In genomic region chr2:185738679-185739472, GRCh38 we compare ENCODE assay signal across 8 cellular contexts. TPM values are rescaled to one million over a fixed set of nuclear protein-coding genes. Genes with fewer than 3 reads are reported as not detected.
DNase-seq lines count a peak whose midpoint lies in the region; TF ChIP-seq lines count a peak whose summit lies in the region.

Gene FSIP2, plus strand, starts transcription at chr2:185738804. Its CDS starts 91 bp downstream, at chr2:185738895.

- H3K4me1 Mint-ChIP-seq in H9 (peaks cover 14 to 20% of the 10 kb centered on the region in 2 experiments), Caco-2 (ENCODE audit: low read depth, unreplicated experiment) (no peaks in the 10 kb centered on the region)

- no peak within 1 kb of the TSS for H3K18ac ChIP-seq in H9 (ENCODE audit: insufficient read length, low read depth, low read length)

- peak; percentile 96 for DNase-seq in H9
- DNase-seq in MG63: peak; percentile 82
- peak in 1 of 2 donors; percentile 62 for DNase-seq in breast epithelium (ENCODE audit: low spot score in 2 of 2)
- peak; percentile 90 for DNase-seq in iPS-NIHi11 (ENCODE audit: low spot score)
- peak; percentile 12 to 28 (median 25) for DNase-seq in stimulated activated CD4-positive, alpha-beta T cell treated with anti-CD3 and anti-CD28 coated beads, Interleukin-12 subunit alpha, Interleukin-12 subunit beta, amount 100 ng/mL, for 48 hours (ENCODE audit: low read depth in 2 of 3, low spot score in 1 of 3)
- DNase-seq in Caco-2: no peak
- DNase-seq in NCI-H146 treated with DMSO at 0.1 percent for 48 hours (lab: John Stamatoyannopoulos, UW; ENCODE audit: unreplicated experiment): no peak

- H3K36me3 ChIP-seq in MG63 (no peaks in the 10 kb centered on the region), breast epithelium (no peaks in the 10 kb centered on the region), Caco-2 (ENCODE audit: control insufficient read depth, insufficient read depth, low read length) (no peaks in the 10 kb centered on the region)

- H3K27me3 ChIP-seq in H9 (ENCODE audit: insufficient read depth, low read length): no peaks in the 10 kb centered on the region
- H3K27me3 ChIP-seq in MG63: no peaks in the 10 kb centered on the region
- H3K27me3 ChIP-seq in breast epithelium: peaks cover 0 to 13% of the 10 kb centered on the region in 2 donors
- no peaks in the 10 kb centered on the region for H3K27me3 ChIP-seq in Caco-2 (replicated peaks; ENCODE audit: control insufficient read depth, insufficient read depth, low read length)

- no peak within 1 kb of the TSS for H3K4ac ChIP-seq in H9 (ENCODE audit: low read depth, low read length)

- peak within 1 kb of the TSS; percentile 25 for H3K9ac ChIP-seq in H9 (ENCODE audit: extremely low read depth, insufficient read length, low read length)

- no peak within 1 kb of the TSS for H3K23ac ChIP-seq in H9 (ENCODE audit: insufficient read length, low read depth, low read length)

- no peaks in the 10 kb centered on the region for H3K79me2 ChIP-seq in H9 (ENCODE audit: insufficient read depth, low read length)

- H3K27ac ChIP-seq in H9 (ENCODE audit: insufficient read length, low read depth, low read length) (no peak within 1 kb of the TSS), breast epithelium (no peak within 1 kb of the TSS)

- H3K9me3 ChIP-seq in H9 (ENCODE audit: control insufficient read depth, low read depth, low read length) (no peaks in the 10 kb centered on the region), MG63 (no peaks in the 10 kb centered on the region), breast epithelium (peaks cover 0 to 10% of the 10 kb centered on the region in 2 donors), Caco-2 (no peaks in the 10 kb centered on the region)

- no peak within 1 kb of the TSS for H4K91ac ChIP-seq in H9 (ENCODE audit: insufficient read length, low read depth, low read length)

- POLR2A ChIA-PET in Caco-2 (lab: Charles Lee): no interaction called here

- H2BK20ac ChIP-seq in H9 (ENCODE audit: low read depth, low read length, poor library complexity, severe bottlenecking): no peak within 1 kb of the TSS

- no peak within 1 kb of the TSS for H4K5ac ChIP-seq in H9 (ENCODE audit: insufficient read length, low read depth, low read length)

- CTCF ChIA-PET in Caco-2 (lab: Charles Lee): no interaction called here

- H3K27ac Mint-ChIP-seq in H9 (peak within 1 kb of the TSS in 1 of 3 experiments; percentile 89; a peak in 2 of 7 replicates), Caco-2 (ENCODE audit: unreplicated experiment) (no peak within 1 kb of the TSS)

- peak within 1 kb of the TSS; percentile 62 for H3K4me2 ChIP-seq in H9 (ENCODE audit: insufficient read depth, insufficient read length, low read length)

- no peaks in the 10 kb centered on the region for H3K79me1 ChIP-seq in H9 (ENCODE audit: insufficient read depth, low read depth, low read length, poor library complexity, severe bottlenecking)

- H3K56ac ChIP-seq in H9 (ENCODE audit: insufficient read length, low read depth, low read length): no peak within 1 kb of the TSS

- intact Hi-C loops in breast epithelium (cut with DNase I; ENCODE audit: low total_unique reads) (loop anchor here (5.0 kb wide), 2 partner anchors 83 to 542 kb away; no protein-coding TSS in a partner anchor), Caco-2 (cut with micrococcal nuclease; ENCODE audit: unreplicated experiment) (no loop called here)

- WGBS in H9 (ENCODE audit: extremely low coverage, insufficient read length, low lambda C conversion rate): no CpG with 5 or more reads among the region's 59 CpGs

- H4K20me1 ChIP-seq in H9 (ENCODE audit: control insufficient read depth, insufficient read depth, insufficient read length): no peaks in the 10 kb centered on the region

- TF ChIP-seq CTCF in GM12874 (IDR thresholded peaks at IDR 0.05; ENCODE audit: insufficient read depth, low read depth, low read length) (peak; percentile 94), H9 (conservative IDR thresholded peaks at IDR 0.05) (peak; percentile 100), breast epithelium (IDR thresholded peaks at IDR 0.05) (peak in 2 of 3 donors; percentile 10 to 51), Caco-2 (IDR thresholded peaks at IDR 0.05; ENCODE audit: insufficient read depth in 1 of 2, low read depth in 1 of 2, low read length in 1 of 2, severe bottlenecking in 1 of 2, unreplicated experiment in 1 of 2) (no peak)

- H3K27me3 Mint-ChIP-seq in H9 (ENCODE audit: low read depth): peaks cover 3% of the 10 kb centered on the region
- H3K27me3 Mint-ChIP-seq in Caco-2 (ENCODE audit: insufficient read depth, unreplicated experiment): peaks cover 2% of the 10 kb centered on the region

- TF ChIP-seq POLR2A in breast epithelium (IDR thresholded peaks at IDR 0.05): no peak

- H3K4me1 ChIP-seq in H9 (ENCODE audit: insufficient read depth, low read length) (0 out of 2 replicates have a peak, but pooled peaks cover 3% of the 10 kb centered on the region), breast epithelium (no peaks in the 10 kb centered on the region), Caco-2 (no peaks in the 10 kb centered on the region)

- H2BK12ac ChIP-seq in H9 (ENCODE audit: insufficient read length, low read depth, low read length): no peak within 1 kb of the TSS

- no peak within 1 kb of the TSS for H4K8ac ChIP-seq in H9 (replicated peaks; ENCODE audit: insufficient read length, low read depth, low read length)

- H2AFZ ChIP-seq in H9 (ENCODE audit: low read length): peak within 1 kb of the TSS; percentile 56

- H3K36me3 Mint-ChIP-seq in H9 (ENCODE audit: insufficient read depth in 1 of 3, low read depth in 3 of 3) (no peaks in the 10 kb centered on the region; a peak in 2 of 7 replicates), Caco-2 (ENCODE audit: insufficient read depth, unreplicated experiment) (no peaks in the 10 kb centered on the region)

- peaks cover 9% of the 10 kb centered on the region for H3K23me2 ChIP-seq in H9 (ENCODE audit: insufficient read length, low read depth, low read length, poor library complexity, severe bottlenecking)

- H2AK5ac ChIP-seq in H9 (ENCODE audit: insufficient read length, low read length): no peak within 1 kb of the TSS

- no peak within 1 kb of the TSS for H2BK15ac ChIP-seq in H9 (ENCODE audit: low read depth, low read length)

- no TSS peak for BruUV-seq in Caco-2 (replicated peaks; lab: Mats Ljungman, UMichigan)

- peak within 1 kb of the TSS; percentile 51 for H3K4me3 ChIP-seq in MG63
- peak within 1 kb of the TSS; percentile 25 to 53 (median 33) for H3K4me3 ChIP-seq in breast epithelium
- no peak within 1 kb of the TSS for H3K4me3 ChIP-seq in Caco-2 (ENCODE audit: low read depth, low read length)

- H3K4me3 Mint-ChIP-seq in H9 (peak within 1 kb of the TSS; percentile 81 to 84), Caco-2 (ENCODE audit: unreplicated experiment) (no peak within 1 kb of the TSS)

- peak within 1 kb of the TSS; percentile 59 for H3K14ac ChIP-seq in H9 (ENCODE audit: insufficient read depth, low read length)

- H3K9me3 Mint-ChIP-seq in H9 (no peaks in the 10 kb centered on the region; a peak in 1 of 5 replicates), Caco-2 (ENCODE audit: unreplicated experiment) (no peaks in the 10 kb centered on the region)

- no peak within 1 kb of the TSS for H2BK120ac ChIP-seq in H9 (ENCODE audit: low read depth, low read length, poor library complexity, severe bottlenecking)

- no peak within 1 kb of the TSS for H2BK5ac ChIP-seq in H9 (ENCODE audit: insufficient read length, low read length)

- no peak within 1 kb of the TSS for H3T11ph ChIP-seq in H9 (ENCODE audit: low read length)

RNA-seq across cellular contexts. Expression of gene FSIP2, which starts in this region (rescaled TPM):
- total RNA-seq in H9 (2021) (1.8 and 2.4 TPM in 2 replicates), breast epithelium (1 to 10 TPM in 2 of 3 donors, under 1 TPM in 1; 0.64 to 2.3 (median 1.6) TPM), Caco-2 (2022) (0.09 TPM in 2 replicates)
- total RNA-seq in MG63 (2014; rRNA removed; shearing (Covaris generic); ENCODE audit: low replicate concordance): under 0.01 TPM in 1 of 2 replicates, not detected in the other

Comparison
In these comparisons a context has a peak if more than half of its experiments do, and no peak if none do; other contexts are left out.
1. Peak in DNase-seq and H3K4me3 ChIP-seq in MG63; RNA of the gene not detected or under 1 TPM.
2. CTCF ChIP-seq: peak in GM12874 (single experiment), H9 (single experiment) and breast epithelium (2 of 3); none in Caco-2 (0 of 2).
3. DNase-seq: peak in H9 (single experiment), iPS-NIHi11 (single experiment) and stimulated activated CD4-positive, alpha-beta T cell treated with anti-CD3 and anti-CD28 coated beads, Interleukin-12 subunit alpha, Interleukin-12 subunit beta, amount 100 ng/mL, for 48 hours (3 of 3); none in Caco-2 (0 of 2) and NCI-H146 treated with DMSO at 0.1 percent for 48 hours (single experiment).